ENCODE assay signal across 8 cellular contexts in genomic region chr9:89309608-89310485, GRCh38. TPM values are rescaled to one million over a fixed set of nuclear protein-coding genes. Genes with fewer than 3 reads are reported as not detected.
A peak's percentile ranks its signal among the peaks of the same experiment; 100 is the strongest.
DNase-seq lines count a peak whose midpoint lies in the region; ATAC-seq and TF ChIP-seq lines count a peak whose summit lies in the region.

No MANE protein-coding gene starts in this region.

- H3K4me3 ChIP-seq in OCI-LY3 (ENCODE audit: low read length) (peak overlapping the region; percentile 92), cardiac fibroblast (replicated peaks in 1 of 2; ENCODE audit: low read depth in 2 of 2, low read length in 2 of 2) (peak overlapping the region; percentile 59 to 68), mesendoderm (ENCODE audit: low read length) (peak overlapping the region; percentile 83), uterus (peak overlapping the region; percentile 57 to 60)

- H3K4me1 ChIP-seq in ES-I3 (ENCODE audit: insufficient read depth, low read length) (peaks cover 5% of the 10 kb centered on the region), OCI-LY3 (ENCODE audit: low read length) (peaks cover 32% of the 10 kb centered on the region), mesendoderm (ENCODE audit: control insufficient read depth, low read depth, low read length) (peaks cover 2% of the 10 kb centered on the region), uterus (peaks cover 0 to 10% of the 10 kb centered on the region in 2 donors)

- H4K8ac ChIP-seq in mesendoderm (ENCODE audit: low read depth, low read length) = peak overlapping the region; percentile 100

- H3K4ac ChIP-seq in mesendoderm (ENCODE audit: low read depth, low read length) = peak overlapping the region; percentile 95

- DNase-seq in cardiac fibroblast (ENCODE audit: low read depth in 2 of 2) (peak; percentile 19 to 48), mesendoderm (peak; percentile 88), uterus (no peak), GDM1 (lab: John Stamatoyannopoulos, UW) (no peak), mucosa of gallbladder (ENCODE audit: low spot score) (no peak)

- no peak overlapping the region for H2AK5ac ChIP-seq in mesendoderm (ENCODE audit: low read length)

- H2BK120ac ChIP-seq in mesendoderm (ENCODE audit: low read depth, low read length) = peak overlapping the region; percentile 16

- peak overlapping the region; percentile 47 for H4K5ac ChIP-seq in mesendoderm (ENCODE audit: low read length)

- peaks cover 33% of the 10 kb centered on the region for H4K20me1 ChIP-seq in OCI-LY3 (ENCODE audit: insufficient read depth, low read length)

- peak overlapping the region; percentile 98 for H3K56ac ChIP-seq in mesendoderm (ENCODE audit: low read length)

- peak overlapping the region; percentile 82 for H3K18ac ChIP-seq in mesendoderm (ENCODE audit: low read length)

- H3K23ac ChIP-seq in mesendoderm (ENCODE audit: low read length) = peak overlapping the region; percentile 6

- TF ChIP-seq CTCF in OCI-LY3 (IDR thresholded peaks at IDR 0.05; ENCODE audit: low read depth, low read length) (no peak), cardiac fibroblast (IDR thresholded peaks at IDR 0.05; ENCODE audit: low read depth, low read length) (no peak), uterus (IDR thresholded peaks at IDR 0.05) (no peak)

- H3K79me2 ChIP-seq in OCI-LY3 (ENCODE audit: low read length) (peaks cover 53% of the 10 kb centered on the region), mesendoderm (ENCODE audit: control insufficient read depth, insufficient read depth, low read length) (peaks cover 37% of the 10 kb centered on the region)

- H3K36me3 ChIP-seq in ES-I3 (ENCODE audit: insufficient read depth, low read length) (peaks cover under 1% of the 10 kb centered on the region; the same call in 1 of the 2 replicates), OCI-LY3 (replicated peaks; ENCODE audit: low read depth, low read length) (peaks cover 41% of the 10 kb centered on the region), mesendoderm (ENCODE audit: control insufficient read depth, insufficient read depth, low read length) (no peaks in the 10 kb centered on the region), uterus (no peaks in the 10 kb centered on the region)

- no peaks in the 10 kb centered on the region for H3K27me3 ChIP-seq in OCI-LY3 (ENCODE audit: low read depth, low read length)
- no peaks in the 10 kb centered on the region for H3K27me3 ChIP-seq in mesendoderm (ENCODE audit: insufficient read depth, low read length, poor library complexity)
- no peaks in the 10 kb centered on the region for H3K27me3 ChIP-seq in uterus

- intact Hi-C loops in uterus (cut with DNase I; ENCODE audit: low total_unique reads) = no loop called here

- H3K79me1 ChIP-seq in mesendoderm (ENCODE audit: low read length) = peaks cover 2% of the 10 kb centered on the region

- H2BK5ac ChIP-seq in mesendoderm (ENCODE audit: low read length) = peak overlapping the region; percentile 79

- peak overlapping the region; percentile 94 for H3K4me2 ChIP-seq in OCI-LY3 (ENCODE audit: low read length)
- H3K4me2 ChIP-seq in mesendoderm (ENCODE audit: low read length) = peak overlapping the region; percentile 54

- H3K27ac ChIP-seq in OCI-LY3 (ENCODE audit: low read length) (peak overlapping the region; percentile 81), mesendoderm (ENCODE audit: low read depth, low read length) (peak overlapping the region; percentile 97), uterus (peak overlapping the region; percentile 99 to 100)

- ATAC-seq in GM21717 (IDR thresholded peaks at IDR 0.05; ENCODE audit: unreplicated experiment) = no peak

- H3K9me3 ChIP-seq in ES-I3 (ENCODE audit: control insufficient read depth, insufficient read depth, low read length) (no peaks in the 10 kb centered on the region), OCI-LY3 (ENCODE audit: insufficient read depth, low read length) (no peaks in the 10 kb centered on the region), uterus (no peaks in the 10 kb centered on the region)

- no peak overlapping the region for H2AFZ ChIP-seq in OCI-LY3 (ENCODE audit: low read depth, low read length)

- no CpG with 5 or more reads among the region's 25 CpGs for WGBS in mesendoderm (ENCODE audit: extremely low coverage, insufficient coverage, low lambda C conversion rate)

- TF ChIP-seq POLR2A in uterus (IDR thresholded peaks at IDR 0.05) = no peak

- H3K9ac ChIP-seq in ES-I3 (ENCODE audit: low read depth, low read length) (peak overlapping the region; percentile 98), OCI-LY3 (ENCODE audit: low read length) (peak overlapping the region; percentile 97), mesendoderm (ENCODE audit: low read length) (peak overlapping the region; percentile 91)

- H2BK15ac ChIP-seq in mesendoderm (replicated peaks; ENCODE audit: low read depth) = no peak overlapping the region

RNA-seq across cellular contexts. Expression of gene CKS2, which starts 1.1 kb away (rescaled TPM):
- polyA plus RNA-seq in mesendoderm (2013, experiment 1 of 2) = 167 TPM
- polyA plus RNA-seq in mesendoderm (2013, experiment 2 of 2) = 169 TPM
- 10 to 100 TPM in 3 of 4 donors, 1 to 10 TPM in 1; 4.2 to 57.0 (median 19.1) TPM for total RNA-seq in uterus
- total RNA-seq in mucosa of gallbladder = 10.6 TPM

RNA-seq across cellular contexts. Expression of gene SECISBP2, which starts 8.5 kb away (rescaled TPM):
- 68.8 TPM for polyA plus RNA-seq in mesendoderm (2013, experiment 1 of 2)
- 61.8 TPM for polyA plus RNA-seq in mesendoderm (2013, experiment 2 of 2)
- total RNA-seq in uterus = 10 to 100 TPM; 41.8 to 76.0 (median 59.8) TPM
- 36.5 TPM for total RNA-seq in mucosa of gallbladder

Comparison
In these comparisons a context has a peak if more than half of its experiments do, and no peak if none do; other contexts are left out.
1. DNase-seq: peak in cardiac fibroblast (2 of 2) and mesendoderm (single experiment); none in uterus (0 of 2), GDM1 (single experiment) and mucosa of gallbladder (single experiment).
2. Peak in every context shown above with its lines, with median percentiles within 50 percentile points of each other: H3K9ac ChIP-seq, H3K27ac ChIP-seq and H3K4me3 ChIP-seq.